In genomic region chr9:121509175-121509574, GRCh38 we compare ENCODE assay signal across 15 cellular contexts. TPM values are rescaled to one million over a fixed set of nuclear protein-coding genes. Genes with fewer than 3 reads are reported as not detected.
A peak's percentile ranks its signal among the peaks of the same experiment; 100 is the strongest.
DNase-seq lines count a peak whose midpoint lies in the region; TF ChIP-seq lines count a peak whose summit lies in the region.
"Had no signal": no experiment of that assay in that cellular context is flagged by ENCODE, and none has a peak within 500 bp of the region (broad histone marks: within the 10 kb centered on the region; RNA-seq: fewer than 3 reads in every experiment).

No MANE protein-coding gene starts in this region.

- no peaks in the 10 kb centered on the region for H3K27me3 ChIP-seq in BLaER1 treated with 17β-estradiol and CSF1 and Interleukin-3, amounts not matched to agents 10 nM and 100 nM
- no peaks in the 10 kb centered on the region for H3K27me3 ChIP-seq in MG63

- CTCF ChIA-PET in activated CD4-positive, alpha-beta memory T cell treated with anti-CD3 and anti-CD28 coated beads, Interleukin-2, amount 10 ng/mL, durations not matched to agents 7 days and 5 days (lab: Charles Lee) = interaction anchor here (0.7 kb wide), 1 partner anchor 206 kb away, joined by 3 read pairs; no protein-coding TSS in a partner anchor

- H3K27ac ChIP-seq in BLaER1 treated with 17β-estradiol and CSF1 and Interleukin-3, amounts not matched to agents 10 nM and 100 nM = no peak overlapping the region
- H3K27ac ChIP-seq: GM23248, HL-60 had no signal

- no peaks in the 10 kb centered on the region for H3K9me3 Mint-ChIP-seq in activated CD4-positive, alpha-beta memory T cell treated with anti-CD3 and anti-CD28 coated beads, Interleukin-2, amount 10 ng/mL, durations not matched to agents 7 days and 5 days
- H3K9me3 Mint-ChIP-seq: CD4-positive, alpha-beta T cell had no signal

- peaks cover 31 to 61% (median 45%) of the 10 kb centered on the region in 10 experiments for H3K4me1 ChIP-seq in BLaER1 treated with 17β-estradiol and CSF1 and Interleukin-3, amounts not matched to agents 10 nM and 100 nM

- H3K4me3 Mint-ChIP-seq in activated CD4-positive, alpha-beta memory T cell treated with anti-CD3 and anti-CD28 coated beads, Interleukin-2, amount 10 ng/mL, durations not matched to agents 7 days and 5 days = no peak overlapping the region
- H3K4me3 Mint-ChIP-seq: CD4-positive, alpha-beta T cell; IgD-negative memory B cell had no signal

- no peak for TF ChIP-seq CTCF in fibroblast of pulmonary artery (IDR thresholded peaks at IDR 0.05; ENCODE audit: low read length, missing control alignments)

- H3K4me3 ChIP-seq in BLaER1 treated with 17β-estradiol and CSF1 and Interleukin-3, amounts not matched to agents 10 nM and 100 nM = no peak overlapping the region
- H3K4me3 ChIP-seq in fibroblast of pulmonary artery (replicated peaks; ENCODE audit: low read depth, low read length) = no peak overlapping the region
- no peak overlapping the region for H3K4me3 ChIP-seq in MG63
- H3K4me3 ChIP-seq: GM23248 had no signal

- H3K4me1 Mint-ChIP-seq in activated CD4-positive, alpha-beta memory T cell treated with anti-CD3 and anti-CD28 coated beads, Interleukin-2, amount 10 ng/mL, durations not matched to agents 7 days and 5 days = no peaks in the 10 kb centered on the region

- no peaks in the 10 kb centered on the region for H3K36me3 ChIP-seq in BLaER1 treated with 17β-estradiol and CSF1 and Interleukin-3, amounts not matched to agents 10 nM and 100 nM
- no peaks in the 10 kb centered on the region for H3K36me3 ChIP-seq in MG63

- H3K27ac Mint-ChIP-seq in activated CD4-positive, alpha-beta memory T cell treated with anti-CD3 and anti-CD28 coated beads, Interleukin-2, amount 10 ng/mL, durations not matched to agents 7 days and 5 days = no peak overlapping the region
- H3K27ac Mint-ChIP-seq: CD4-positive, alpha-beta T cell; IgD-negative memory B cell had no signal

- POLR2A ChIA-PET in activated CD4-positive, alpha-beta memory T cell treated with anti-CD3 and anti-CD28 coated beads, Interleukin-2, amount 10 ng/mL, durations not matched to agents 7 days and 5 days (lab: Charles Lee) = no interaction called here

- H3K4me2 ChIP-seq in BLaER1 treated with 17β-estradiol and CSF1 and Interleukin-3, amounts not matched to agents 10 nM and 100 nM = peak overlapping the region in 10 of 11 experiments; percentile 5 to 67 (median 42); a peak in 15 of 22 replicates

- H3K9me3 ChIP-seq in BLaER1 treated with 17β-estradiol and CSF1 and Interleukin-3, amounts not matched to agents 10 nM and 100 nM (replicated peaks in 1 of 11) = peaks cover 21 to 60% (median 37%) of the 10 kb centered on the region in 11 experiments
- no peaks in the 10 kb centered on the region; the same call in 1 of the 2 replicates for H3K9me3 ChIP-seq in MG63

- no peaks in the 10 kb centered on the region; a peak in 1 of 22 replicates for H4K20me1 ChIP-seq in BLaER1 treated with 17β-estradiol and CSF1 and Interleukin-3, amounts not matched to agents 10 nM and 100 nM

- H3K9ac ChIP-seq in BLaER1 treated with 17β-estradiol and CSF1 and Interleukin-3, amounts not matched to agents 10 nM and 100 nM = no peak overlapping the region
- H3K9ac ChIP-seq: GM23248 had no signal

- H3K27me3 Mint-ChIP-seq in activated CD4-positive, alpha-beta memory T cell treated with anti-CD3 and anti-CD28 coated beads, Interleukin-2, amount 10 ng/mL, durations not matched to agents 7 days and 5 days = peaks cover 5% of the 10 kb centered on the region

- DNase-seq in HS-5 (ENCODE audit: low read depth) = peak; percentile 46
- peak; percentile 62 for DNase-seq in fibroblast of pulmonary artery (ENCODE audit: low read depth)
- DNase-seq in stimulated activated CD8-positive, alpha-beta memory T cell treated with anti-CD3 and anti-CD28 coated beads, Interleukin-4, amount 100 ng/mL, for 48 hours = no peak
- no peak for DNase-seq in MG63
- DNase-seq in NCI-H510A treated with DMSO at 0.1 percent for 48 hours (lab: John Stamatoyannopoulos, UW) = no peak
- no peak for DNase-seq in activated CD4-positive, alpha-beta memory T cell treated with anti-CD3 and anti-CD28 coated beads, Interleukin-2, amount 10 ng/mL, durations not matched to agents 7 days and 5 days
- DNase-seq: C1 segment of cervical spinal cord; Calu3; CD4-positive, alpha-beta T cell; DMS 273 treated with DMSO at 0.1 percent for 48 hours; EL had no signal

- H3K36me3 Mint-ChIP-seq in activated CD4-positive, alpha-beta memory T cell treated with anti-CD3 and anti-CD28 coated beads, Interleukin-2, amount 10 ng/mL, durations not matched to agents 7 days and 5 days (ENCODE audit: low read depth) = no peaks in the 10 kb centered on the region

RNA-seq across cellular contexts. Expression of gene GGTA1, which starts 9.5 kb away (rescaled TPM):
- 4.6 and 6.2 TPM in 2 replicates for total RNA-seq in MG63 (2014; rRNA removed; shearing (Covaris generic); ENCODE audit: low replicate concordance)
- total RNA-seq in activated CD4-positive, alpha-beta memory T cell treated with anti-CD3 and anti-CD28 coated beads, Interleukin-2, amount 10 ng/mL, durations not matched to agents 7 days and 5 days = not detected
- total RNA-seq: Calu3; CD4-positive, alpha-beta T cell; GM23248 had no signal

Comparison
In these comparisons a context has a peak if more than half of its experiments do, and no peak if none do; other contexts are left out.
1. DNase-seq: peak in HS-5 (single experiment) and fibroblast of pulmonary artery (single experiment); none in stimulated activated CD8-positive, alpha-beta memory T cell treated with anti-CD3 and anti-CD28 coated beads, Interleukin-4, amount 100 ng/mL, for 48 hours (single experiment), MG63 (single experiment), NCI-H510A treated with DMSO at 0.1 percent for 48 hours (single experiment) and activated CD4-positive, alpha-beta memory T cell treated with anti-CD3 and anti-CD28 coated beads, Interleukin-2, amount 10 ng/mL, durations not matched to agents 7 days and 5 days (single experiment).